In the genomic region with DNA sequence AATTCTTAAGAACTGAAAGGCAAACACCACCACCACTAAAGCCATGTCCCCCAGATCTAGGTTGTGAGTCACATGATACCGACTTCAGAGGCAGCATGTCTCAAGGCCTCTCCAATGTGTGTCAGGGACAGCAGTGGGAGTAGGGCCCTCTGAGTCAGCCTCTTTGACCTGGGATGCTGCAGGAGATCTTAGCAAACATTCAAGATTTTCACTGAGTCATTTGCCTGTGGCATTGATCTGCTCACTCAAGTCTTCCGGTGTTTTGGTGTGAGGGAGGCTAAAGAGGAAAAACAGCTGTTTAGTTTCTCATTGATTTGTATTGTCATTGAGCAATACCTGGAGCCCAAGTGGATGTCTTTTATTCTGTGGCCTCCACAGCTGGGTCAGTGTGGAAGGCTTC, we compare ENCODE assay signal across 8 cellular contexts. TPM values are rescaled to one million over a fixed set of nuclear protein-coding genes. Genes with fewer than 3 reads are reported as not detected.
A peak's percentile ranks its signal among the peaks of the same experiment; 100 is the strongest.
DNase-seq lines count a peak whose midpoint lies in the region; ATAC-seq, FAIRE-seq and TF ChIP-seq lines count a peak whose summit lies in the region.

No MANE protein-coding gene starts in this region.

- CTCF ChIA-PET in CD8-positive, alpha-beta T cell (lab: Charles Lee): interaction anchor here (0.6 kb wide), 1 partner anchor 298 kb away, joined by 3 read pairs; no protein-coding TSS in a partner anchor
- CTCF ChIA-PET in RWPE1 (lab: Yijun Ruan, JAX): no interaction called here

- no peaks in the 10 kb centered on the region for H4K20me1 ChIP-seq in astrocyte (ENCODE audit: insufficient read depth, low read length)

- H3K27ac ChIP-seq in CD8-positive, alpha-beta T cell (ENCODE audit: low read depth, low read length): no peak overlapping the region
- H3K27ac ChIP-seq in RWPE1 (peak overlapping the region; percentile 72), astrocyte (ENCODE audit: low read depth, low read length) (peak overlapping the region; percentile 60), uterus (peak overlapping the region; percentile 26 to 40)

- H3K36me3 Mint-ChIP-seq in CD8-positive, alpha-beta T cell: no peaks in the 10 kb centered on the region
- no peaks in the 10 kb centered on the region for H3K36me3 Mint-ChIP-seq in astrocyte (ENCODE audit: low read depth, unreplicated experiment)

- H3K4me3 Mint-ChIP-seq in CD8-positive, alpha-beta T cell: no peak overlapping the region
- H3K4me3 Mint-ChIP-seq in astrocyte (ENCODE audit: unreplicated experiment): no peak overlapping the region

- TF ChIP-seq POLR2A in uterus (IDR thresholded peaks at IDR 0.05): no peak

- peak in 2 of 7 experiments; percentile 6 to 17 for DNase-seq in CD8-positive, alpha-beta T cell
- DNase-seq in RWPE1 (ENCODE audit: low spot score) (peak; percentile 94), astrocyte (ENCODE audit: low read depth) (peak; percentile 91), mucosa of descending colon (no peak), uterus (peak; percentile 39 to 57), HuH-7 (ENCODE audit: low spot score) (no peak), KG1 (lab: John Stamatoyannopoulos, UW) (no peak), ureter (ENCODE audit: low spot score) (no peak)

- peaks cover 2% of the 10 kb centered on the region for H3K27me3 Mint-ChIP-seq in CD8-positive, alpha-beta T cell (ENCODE audit: low read depth)
- no peaks in the 10 kb centered on the region for H3K27me3 Mint-ChIP-seq in astrocyte (ENCODE audit: low read depth, unreplicated experiment)

- peak; percentile 97 for FAIRE-seq in astrocyte (lab: Jason Lieb, UNC)

- H2AFZ ChIP-seq in astrocyte (ENCODE audit: low read depth, low read length): no peak overlapping the region

- no peaks in the 10 kb centered on the region for H3K4me1 ChIP-seq in CD8-positive, alpha-beta T cell (ENCODE audit: insufficient read depth, low read length)
- H3K4me1 ChIP-seq in astrocyte (ENCODE audit: insufficient read depth, low read length) (peaks cover 14% of the 10 kb centered on the region), mucosa of descending colon (ENCODE audit: low read depth) (no peaks in the 10 kb centered on the region), uterus (no peaks in the 10 kb centered on the region)

- no peaks in the 10 kb centered on the region for H3K9me3 Mint-ChIP-seq in CD8-positive, alpha-beta T cell
- peaks cover 1% of the 10 kb centered on the region for H3K9me3 Mint-ChIP-seq in astrocyte (ENCODE audit: unreplicated experiment)

- TF ChIP-seq CTCF in CD8-positive, alpha-beta T cell (IDR thresholded peaks at IDR 0.05): no peak
- no peak for TF ChIP-seq CTCF in RWPE1 (conservative IDR thresholded peaks at IDR 0.05; ENCODE audit: low read depth)
- TF ChIP-seq CTCF in astrocyte (IDR thresholded peaks at IDR 0.05; ENCODE audit: insufficient read depth, low read depth, low read length): no peak
- no peak for TF ChIP-seq CTCF in mucosa of descending colon (IDR thresholded peaks at IDR 0.05)
- no peak for TF ChIP-seq CTCF in uterus (IDR thresholded peaks at IDR 0.05)

- peak overlapping the region; percentile 23 for H3K9ac ChIP-seq in astrocyte (ENCODE audit: low read length)

- H3K4me3 ChIP-seq in CD8-positive, alpha-beta T cell (ENCODE audit: low read depth, low read length): no peak overlapping the region
- H3K4me3 ChIP-seq in astrocyte (ENCODE audit: insufficient read depth, low read depth, low read length) (no peak overlapping the region), mucosa of descending colon (no peak overlapping the region), uterus (no peak overlapping the region)

- no peak overlapping the region for H3K27ac Mint-ChIP-seq in CD8-positive, alpha-beta T cell
- H3K27ac Mint-ChIP-seq in astrocyte (ENCODE audit: unreplicated experiment): peak overlapping the region; percentile 83

- intact Hi-C loops in CD8-positive, alpha-beta T cell (cut with DNase I, micrococcal nuclease): loop anchor here in 1 of 2 experiments (10.0 kb wide), 1 partner anchor 63 kb away; no protein-coding TSS in a partner anchor
- intact Hi-C loops in mucosa of descending colon (cut with DNase I, micrococcal nuclease): no loop called here
- intact Hi-C loops in uterus (cut with DNase I; ENCODE audit: low total_unique reads): no loop called here

- peaks cover 5% of the 10 kb centered on the region for H3K4me1 Mint-ChIP-seq in CD8-positive, alpha-beta T cell (ENCODE audit: low read depth)
- H3K4me1 Mint-ChIP-seq in astrocyte (ENCODE audit: low read depth, unreplicated experiment): peaks cover 24% of the 10 kb centered on the region

- peak; percentile 36 for ATAC-seq in CD8-positive, alpha-beta T cell
- peak; percentile 67 for ATAC-seq in mucosa of descending colon

- H3K27me3 ChIP-seq in CD8-positive, alpha-beta T cell (ENCODE audit: insufficient read depth, low read length): no peaks in the 10 kb centered on the region
- no peaks in the 10 kb centered on the region for H3K27me3 ChIP-seq in astrocyte (ENCODE audit: insufficient read depth, low read length)
- no peaks in the 10 kb centered on the region for H3K27me3 ChIP-seq in uterus

- no peaks in the 10 kb centered on the region for H3K36me3 ChIP-seq in CD8-positive, alpha-beta T cell (ENCODE audit: insufficient read depth, low read length)
- H3K36me3 ChIP-seq in astrocyte (ENCODE audit: insufficient read depth, low read length): no peaks in the 10 kb centered on the region
- no peaks in the 10 kb centered on the region for H3K36me3 ChIP-seq in mucosa of descending colon (ENCODE audit: low read depth)
- no peaks in the 10 kb centered on the region for H3K36me3 ChIP-seq in uterus

- no peaks in the 10 kb centered on the region for H3K79me2 ChIP-seq in astrocyte (ENCODE audit: insufficient read depth, low read length)

- H3K4me2 ChIP-seq in astrocyte (ENCODE audit: low read length): peak overlapping the region; percentile 38

- no peaks in the 10 kb centered on the region for H3K9me3 ChIP-seq in CD8-positive, alpha-beta T cell (ENCODE audit: low read length)
- H3K9me3 ChIP-seq in astrocyte (ENCODE audit: insufficient read depth, low read depth, low read length) (no peaks in the 10 kb centered on the region), mucosa of descending colon (no peaks in the 10 kb centered on the region), uterus (no peaks in the 10 kb centered on the region)

- POLR2A ChIA-PET in CD8-positive, alpha-beta T cell (lab: Charles Lee): no interaction called here
- POLR2A ChIA-PET in RWPE1 (lab: Yijun Ruan, JAX; ENCODE audit: low non-redundant PET): interaction anchor here (0.5 kb wide), 1 partner anchor 27 kb away, joined by 3 read pairs; no protein-coding TSS in a partner anchor

RNA-seq across cellular contexts. Expression of gene TMC1, which starts 36.1 kb away (rescaled TPM):
- not detected for total RNA-seq in CD8-positive, alpha-beta T cell
- total RNA-seq in astrocyte (0.10 TPM in 1 of 2 replicates, not detected in the other), mucosa of descending colon (under 1 TPM; 0.17 to 0.77 (median 0.19) TPM), uterus (under 1 TPM in 3 of 4 donors, not detected in 1; under 0.01 to 0.95 (median 0.90) TPM), ureter (3.5 TPM)

Comparison
In these comparisons a context has a peak if more than half of its experiments do, and no peak if none do; other contexts are left out.
1. DNase-seq: peak in RWPE1 (single experiment), astrocyte (single experiment) and uterus (2 of 2); none in mucosa of descending colon (0 of 3), HuH-7 (single experiment), KG1 (single experiment) and ureter (single experiment).